Comparison of ENCODE assay signal across 1 cellular context in the genomic region with DNA sequence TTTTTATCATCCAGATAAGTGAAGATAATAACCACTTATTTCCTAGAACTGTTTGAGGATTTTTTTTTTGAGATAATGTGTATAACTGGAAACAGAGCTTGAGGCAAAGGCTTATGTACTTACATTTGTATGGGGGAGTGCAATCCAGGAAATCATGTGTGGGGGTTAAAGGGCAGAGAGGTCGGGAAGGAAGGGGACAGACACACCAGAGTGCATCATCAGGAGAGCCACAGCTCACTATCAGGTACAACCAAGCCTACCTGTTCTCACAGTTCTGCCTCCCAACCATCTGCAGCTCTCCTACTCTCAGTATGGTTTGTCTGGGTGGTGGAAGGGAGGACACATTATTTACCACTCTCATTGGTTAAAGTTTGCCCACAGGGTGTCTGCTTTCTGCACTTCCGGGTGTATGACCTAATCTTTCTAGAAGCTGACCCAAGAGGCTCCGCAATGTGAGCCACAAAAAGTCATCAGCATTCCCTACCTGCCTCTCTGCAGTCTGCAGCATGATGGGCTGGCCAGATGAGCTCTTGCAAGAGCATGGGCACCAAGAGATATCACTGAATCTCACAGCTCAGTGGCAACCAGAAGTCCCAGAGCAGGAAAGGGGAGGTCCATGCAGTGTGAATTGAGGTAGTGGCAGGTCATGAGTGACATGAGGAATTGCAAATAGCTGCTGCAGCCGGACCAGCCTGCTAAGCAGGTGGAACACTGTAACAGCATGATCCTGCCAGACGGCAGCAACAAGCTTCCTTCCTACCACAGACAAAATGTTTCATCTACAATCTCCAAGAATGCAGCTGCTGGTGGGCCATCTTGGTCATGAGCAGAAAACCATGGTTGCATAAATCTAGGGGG.
TF ChIP-seq lines count a peak whose summit lies in the region.

No MANE protein-coding gene starts in this region.

TF ChIP-seq in K562, 482 proteins besides CTCF, POLR2A, EP300 and RAD21 (continued from another document):
- TF ChIP-seq, protein P1, sequence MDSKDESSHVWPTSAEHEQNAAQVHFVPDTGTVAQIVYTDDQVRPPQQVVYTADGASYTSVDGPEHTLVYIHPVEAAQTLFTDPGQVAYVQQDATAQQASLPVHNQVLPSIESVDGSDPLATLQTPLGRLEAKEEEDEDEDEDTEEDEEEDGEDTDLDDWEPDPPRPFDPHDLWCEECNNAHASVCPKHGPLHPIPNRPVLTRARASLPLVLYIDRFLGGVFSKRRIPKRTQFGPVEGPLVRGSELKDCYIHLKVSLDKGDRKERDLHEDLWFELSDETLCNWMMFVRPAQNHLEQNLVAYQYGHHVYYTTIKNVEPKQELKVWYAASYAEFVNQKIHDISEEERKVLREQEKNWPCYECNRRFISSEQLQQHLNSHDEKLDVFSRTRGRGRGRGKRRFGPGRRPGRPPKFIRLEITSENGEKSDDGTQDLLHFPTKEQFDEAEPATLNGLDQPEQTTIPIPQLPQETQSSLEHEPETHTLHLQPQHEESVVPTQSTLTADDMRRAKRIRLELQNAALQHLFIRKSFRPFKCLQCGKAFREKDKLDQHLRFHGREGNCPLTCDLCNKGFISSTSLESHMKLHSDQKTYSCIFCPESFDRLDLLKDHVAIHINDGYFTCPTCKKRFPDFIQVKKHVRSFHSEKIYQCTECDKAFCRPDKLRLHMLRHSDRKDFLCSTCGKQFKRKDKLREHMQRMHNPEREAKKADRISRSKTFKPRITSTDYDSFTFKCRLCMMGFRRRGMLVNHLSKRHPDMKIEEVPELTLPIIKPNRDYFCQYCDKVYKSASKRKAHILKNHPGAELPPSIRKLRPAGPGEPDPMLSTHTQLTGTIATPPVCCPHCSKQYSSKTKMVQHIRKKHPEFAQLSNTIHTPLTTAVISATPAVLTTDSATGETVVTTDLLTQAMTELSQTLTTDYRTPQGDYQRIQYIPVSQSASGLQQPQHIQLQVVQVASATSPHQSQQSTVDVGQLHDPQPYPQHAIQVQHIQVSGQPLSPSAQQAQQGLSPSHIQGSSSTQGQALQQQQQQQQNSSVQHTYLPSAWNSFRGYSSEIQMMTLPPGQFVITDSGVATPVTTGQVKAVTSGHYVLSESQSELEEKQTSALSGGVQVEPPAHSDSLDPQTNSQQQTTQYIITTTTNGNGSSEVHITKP (IDR thresholded peaks at IDR 0.05; ENCODE audit: partially characterized antibody) = peak; percentile 33
- peak; percentile 39; the same call in 1 of the 2 replicates for TF ChIP-seq PKNOX1 (IDR thresholded peaks at IDR 0.05)
- TF ChIP-seq GTF2B (IDR thresholded peaks at IDR 0.05; ENCODE audit: extremely low read depth, insufficient read length) = no peak
- no peak for TF ChIP-seq MEIS2 (IDR thresholded peaks at IDR 0.05; ENCODE audit: partially characterized antibody)
- peak; percentile 34; the same call in 1 of the 2 replicates for TF ChIP-seq ATF7 (IDR thresholded peaks at IDR 0.05)
